Comparison of ENCODE assay signal across 10 cellular contexts in genomic region chr10:110336111-110336721, GRCh38. TPM values are rescaled to one million over a fixed set of nuclear protein-coding genes. Genes with fewer than 3 reads are reported as not detected.
A peak's percentile ranks its signal among the peaks of the same experiment; 100 is the strongest.
DNase-seq lines count a peak whose midpoint lies in the region; ATAC-seq and TF ChIP-seq lines count a peak whose summit lies in the region.
"Had no signal": no experiment of that assay in that cellular context is flagged by ENCODE, and none has a peak within 500 bp of the region (broad histone marks: within the 10 kb centered on the region; RNA-seq: fewer than 3 reads in every experiment).

No MANE protein-coding gene starts in this region.

- POLR2A ChIA-PET in RWPE1 (lab: Yijun Ruan, JAX; ENCODE audit: low non-redundant PET), result interaction anchor here (0.6 kb wide), 1 partner anchor 177 kb away, joined by 3 read pairs; no protein-coding TSS in a partner anchor

- TF ChIP-seq CTCF in RWPE1 (conservative IDR thresholded peaks at IDR 0.05; ENCODE audit: low read depth) (no peak), fibroblast of mammary gland (conservative IDR thresholded peaks at IDR 0.05; ENCODE audit: control insufficient read depth, insufficient read depth, low read depth, low read length) (peak; percentile 33), gastrocnemius medialis (IDR thresholded peaks at IDR 0.05 in 4 of 5, conservative IDR thresholded peaks at IDR 0.05 in 1 of 5) (no peak)

- peak; percentile 11 for DNase-seq in NCI-H748 (lab: John Stamatoyannopoulos, UW; ENCODE audit: unreplicated experiment)
- DNase-seq in NCI-H748 treated with DMSO at 0.1 percent for 48 hours (lab: John Stamatoyannopoulos, UW), result no peak
- peak; percentile 93 for DNase-seq in RWPE1 (ENCODE audit: low spot score)
- peak; percentile 99 for DNase-seq in fibroblast of mammary gland (ENCODE audit: low read depth)
- peak in 1 of 2 donors; percentile 20 for DNase-seq in gastrocnemius medialis
- DNase-seq: SIG-M5 had no signal

- peaks cover 8 to 10% of the 10 kb centered on the region in 2 donors for H3K4me1 ChIP-seq in gastrocnemius medialis

- H3K4me3 ChIP-seq in fibroblast of mammary gland (ENCODE audit: control insufficient read depth, low read depth, low read length) (no peak overlapping the region), gastrocnemius medialis (no peak overlapping the region)

- H3K27ac ChIP-seq in RWPE1 (peak overlapping the region; percentile 88), gastrocnemius medialis (no peak overlapping the region)

- intact Hi-C loops in gastrocnemius medialis (cut with DNase I; ENCODE audit: low total_unique reads), result no loop called here

- no peak for TF ChIP-seq POLR2A in gastrocnemius medialis (IDR thresholded peaks at IDR 0.05)

- ATAC-seq in gastrocnemius medialis (peak; percentile 70 to 82), GM18870 (IDR thresholded peaks at IDR 0.05; ENCODE audit: unreplicated experiment) (no peak), GM21786 (IDR thresholded peaks at IDR 0.05; ENCODE audit: unreplicated experiment) (no peak), GM21723 (IDR thresholded peaks at IDR 0.05; ENCODE audit: unreplicated experiment) (no peak)
- ATAC-seq: HCT116 had no signal

- H3K27me3 ChIP-seq in gastrocnemius medialis, result no peaks in the 10 kb centered on the region

- in situ Hi-C loops in gastrocnemius medialis (cut with MboI; ENCODE audit: low sequenced_read_pairs in 4 of 4), result no loop called here

- H3K9me3 ChIP-seq in gastrocnemius medialis, result no peaks in the 10 kb centered on the region

- CTCF ChIA-PET in RWPE1 (lab: Yijun Ruan, JAX), result interaction anchor here (0.8 to 1.0 kb wide), 3 partner anchors 9 to 212 kb away, joined by 3 read pairs; no protein-coding TSS in a partner anchor

- no peaks in the 10 kb centered on the region for H3K36me3 ChIP-seq in gastrocnemius medialis

RNA-seq across cellular contexts. Expression of gene SMNDC1, which starts 31.5 kb away (rescaled TPM):
- 10 to 100 TPM in 2 of 4 donors, 1 to 10 TPM in 2; 7.3 to 23.9 (median 10.0) TPM for total RNA-seq in gastrocnemius medialis

Comparison
In these comparisons a context has a peak if more than half of its experiments do, and no peak if none do; other contexts are left out.
1. ATAC-seq: peak in gastrocnemius medialis (2 of 2); none in GM18870 (single experiment), GM21786 (single experiment) and GM21723 (single experiment).